Comparison of ENCODE assay signal across 1 cellular context in the genomic region with DNA sequence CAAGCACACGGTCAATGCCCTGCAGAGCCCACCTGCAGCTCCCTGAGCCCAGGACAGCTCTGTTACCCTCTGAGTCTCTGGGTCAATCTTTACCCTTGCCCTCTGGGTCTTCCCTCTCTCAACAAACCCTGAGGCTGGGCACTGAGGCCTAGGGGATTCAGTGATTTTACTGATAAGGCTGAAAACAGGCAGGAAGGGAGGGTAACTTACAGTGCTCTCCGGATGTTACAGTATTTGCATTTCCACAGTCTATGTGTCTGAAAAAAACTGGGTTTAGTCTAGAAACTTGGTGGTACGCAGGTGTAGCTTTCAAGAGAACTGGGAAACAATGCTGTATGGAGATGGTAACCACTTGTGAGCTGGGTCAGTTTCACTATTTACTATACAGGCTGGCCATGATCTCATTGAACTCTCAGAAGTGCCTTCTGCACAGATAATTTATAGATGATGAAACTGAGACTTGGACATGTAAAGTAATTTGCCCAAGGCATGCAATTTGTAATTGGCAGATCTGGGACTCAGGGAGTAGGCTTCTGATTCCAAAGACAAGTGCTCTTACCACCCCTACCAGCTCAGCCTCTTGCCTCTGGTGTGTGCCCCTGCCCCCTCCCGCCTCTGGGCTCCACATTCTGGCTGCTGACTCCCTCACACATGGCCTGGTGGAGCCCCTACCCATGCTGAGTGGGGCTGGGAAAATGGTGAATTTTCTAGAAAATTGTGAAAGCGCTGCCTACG.
TF ChIP-seq lines count a peak whose summit lies in the region.

No MANE protein-coding gene starts in this region.

TF ChIP-seq in K562, 482 proteins besides CTCF, POLR2A, EP300 and RAD21 (continued from another document):
- TF ChIP-seq, protein P1, sequence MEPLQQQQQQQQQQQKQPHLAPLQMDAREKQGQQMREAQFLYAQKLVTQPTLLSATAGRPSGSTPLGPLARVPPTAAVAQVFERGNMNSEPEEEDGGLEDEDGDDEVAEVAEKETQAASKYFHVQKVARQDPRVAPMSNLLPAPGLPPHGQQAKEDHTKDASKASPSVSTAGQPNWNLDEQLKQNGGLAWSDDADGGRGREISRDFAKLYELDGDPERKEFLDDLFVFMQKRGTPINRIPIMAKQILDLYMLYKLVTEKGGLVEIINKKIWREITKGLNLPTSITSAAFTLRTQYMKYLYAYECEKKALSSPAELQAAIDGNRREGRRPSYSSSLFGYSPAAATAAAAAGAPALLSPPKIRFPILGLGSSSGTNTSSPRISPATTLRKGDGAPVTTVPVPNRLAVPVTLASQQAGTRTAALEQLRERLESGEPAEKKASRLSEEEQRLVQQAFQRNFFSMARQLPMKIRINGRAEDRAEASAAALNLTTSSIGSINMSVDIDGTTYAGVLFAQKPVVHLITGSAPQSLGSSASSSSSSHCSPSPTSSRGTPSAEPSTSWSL (CRISPR knock-in tag; IDR thresholded peaks at IDR 0.05; ENCODE audit: borderline replicate concordance) = no peak
- peak; percentile 14 for TF ChIP-seq RBBP5 (IDR thresholded peaks at IDR 0.05; ENCODE audit: borderline replicate concordance, insufficient read depth, low read length, poor library complexity, severe bottlenecking)
- TF ChIP-seq YY1 (IDR thresholded peaks at IDR 0.05; ENCODE audit: borderline replicate concordance in 1 of 3, control insufficient read depth in 1 of 3, extremely low read depth in 1 of 3, insufficient read depth in 3 of 3, insufficient read length in 1 of 3, insufficient replicate concordance in 2 of 3, low read depth in 1 of 3, low read length in 2 of 3) = peak in 1 of 3 experiments; percentile 0
- no peak for TF ChIP-seq CEBPG (CRISPR knock-in tag; IDR thresholded peaks at IDR 0.05)
- 0 out of 4 replicates have a peak, but pooled peaks have one; percentile 9 to 19 for TF ChIP-seq CEBPG (tag; conservative IDR thresholded peaks at IDR 0.05 in 1 of 2, IDR thresholded peaks at IDR 0.05 in 1 of 2)
- TF ChIP-seq, protein P2, sequence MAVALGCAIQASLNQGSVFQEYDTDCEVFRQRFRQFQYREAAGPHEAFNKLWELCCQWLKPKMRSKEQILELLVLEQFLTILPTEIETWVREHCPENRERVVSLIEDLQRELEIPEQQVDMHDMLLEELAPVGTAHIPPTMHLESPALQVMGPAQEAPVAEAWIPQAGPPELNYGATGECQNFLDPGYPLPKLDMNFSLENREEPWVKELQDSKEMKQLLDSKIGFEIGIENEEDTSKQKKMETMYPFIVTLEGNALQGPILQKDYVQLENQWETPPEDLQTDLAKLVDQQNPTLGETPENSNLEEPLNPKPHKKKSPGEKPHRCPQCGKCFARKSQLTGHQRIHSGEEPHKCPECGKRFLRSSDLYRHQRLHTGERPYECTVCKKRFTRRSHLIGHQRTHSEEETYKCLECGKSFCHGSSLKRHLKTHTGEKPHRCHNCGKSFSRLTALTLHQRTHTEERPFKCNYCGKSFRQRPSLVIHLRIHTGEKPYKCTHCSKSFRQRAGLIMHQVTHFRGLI (CRISPR knock-in tag; IDR thresholded peaks at IDR 0.05) = peak; percentile 34; the same call in 1 of the 2 replicates
- no peak for TF ChIP-seq NELFE (IDR thresholded peaks at IDR 0.05; ENCODE audit: insufficient read depth, insufficient read length)
- no peak for TF ChIP-seq NFIC (IDR thresholded peaks at IDR 0.05)
- no peak for TF ChIP-seq POLR3A (IDR thresholded peaks at IDR 0.05; ENCODE audit: borderline replicate concordance, extremely low read depth, insufficient read depth, insufficient read length)
- no peak for TF ChIP-seq GABPB1 (CRISPR knock-in tag; IDR thresholded peaks at IDR 0.05)
- TF ChIP-seq ZNF224 (CRISPR knock-in tag; IDR thresholded peaks at IDR 0.05) = no peak
- TF ChIP-seq ZNF41 (CRISPR knock-in tag; conservative IDR thresholded peaks at IDR 0.05) = peak; percentile 67; the same call in 1 of the 2 replicates
- 0 out of 2 replicates have a peak, but pooled peaks have one; percentile 6 for TF ChIP-seq ZNF384 (IDR thresholded peaks at IDR 0.05; ENCODE audit: low read depth, low read length)
- TF ChIP-seq SIRT6 (IDR thresholded peaks at IDR 0.05; ENCODE audit: low read depth, low read length) = no peak
- TF ChIP-seq ELF2 (CRISPR knock-in tag; IDR thresholded peaks at IDR 0.05) = peak; percentile 48; the same call in 1 of the 2 replicates
- no peak; the same call in 1 of the 2 replicates for TF ChIP-seq DPF2 (IDR thresholded peaks at IDR 0.05)
- TF ChIP-seq ZNF316 (IDR thresholded peaks at IDR 0.05) = no peak
- TF ChIP-seq, protein P3, sequence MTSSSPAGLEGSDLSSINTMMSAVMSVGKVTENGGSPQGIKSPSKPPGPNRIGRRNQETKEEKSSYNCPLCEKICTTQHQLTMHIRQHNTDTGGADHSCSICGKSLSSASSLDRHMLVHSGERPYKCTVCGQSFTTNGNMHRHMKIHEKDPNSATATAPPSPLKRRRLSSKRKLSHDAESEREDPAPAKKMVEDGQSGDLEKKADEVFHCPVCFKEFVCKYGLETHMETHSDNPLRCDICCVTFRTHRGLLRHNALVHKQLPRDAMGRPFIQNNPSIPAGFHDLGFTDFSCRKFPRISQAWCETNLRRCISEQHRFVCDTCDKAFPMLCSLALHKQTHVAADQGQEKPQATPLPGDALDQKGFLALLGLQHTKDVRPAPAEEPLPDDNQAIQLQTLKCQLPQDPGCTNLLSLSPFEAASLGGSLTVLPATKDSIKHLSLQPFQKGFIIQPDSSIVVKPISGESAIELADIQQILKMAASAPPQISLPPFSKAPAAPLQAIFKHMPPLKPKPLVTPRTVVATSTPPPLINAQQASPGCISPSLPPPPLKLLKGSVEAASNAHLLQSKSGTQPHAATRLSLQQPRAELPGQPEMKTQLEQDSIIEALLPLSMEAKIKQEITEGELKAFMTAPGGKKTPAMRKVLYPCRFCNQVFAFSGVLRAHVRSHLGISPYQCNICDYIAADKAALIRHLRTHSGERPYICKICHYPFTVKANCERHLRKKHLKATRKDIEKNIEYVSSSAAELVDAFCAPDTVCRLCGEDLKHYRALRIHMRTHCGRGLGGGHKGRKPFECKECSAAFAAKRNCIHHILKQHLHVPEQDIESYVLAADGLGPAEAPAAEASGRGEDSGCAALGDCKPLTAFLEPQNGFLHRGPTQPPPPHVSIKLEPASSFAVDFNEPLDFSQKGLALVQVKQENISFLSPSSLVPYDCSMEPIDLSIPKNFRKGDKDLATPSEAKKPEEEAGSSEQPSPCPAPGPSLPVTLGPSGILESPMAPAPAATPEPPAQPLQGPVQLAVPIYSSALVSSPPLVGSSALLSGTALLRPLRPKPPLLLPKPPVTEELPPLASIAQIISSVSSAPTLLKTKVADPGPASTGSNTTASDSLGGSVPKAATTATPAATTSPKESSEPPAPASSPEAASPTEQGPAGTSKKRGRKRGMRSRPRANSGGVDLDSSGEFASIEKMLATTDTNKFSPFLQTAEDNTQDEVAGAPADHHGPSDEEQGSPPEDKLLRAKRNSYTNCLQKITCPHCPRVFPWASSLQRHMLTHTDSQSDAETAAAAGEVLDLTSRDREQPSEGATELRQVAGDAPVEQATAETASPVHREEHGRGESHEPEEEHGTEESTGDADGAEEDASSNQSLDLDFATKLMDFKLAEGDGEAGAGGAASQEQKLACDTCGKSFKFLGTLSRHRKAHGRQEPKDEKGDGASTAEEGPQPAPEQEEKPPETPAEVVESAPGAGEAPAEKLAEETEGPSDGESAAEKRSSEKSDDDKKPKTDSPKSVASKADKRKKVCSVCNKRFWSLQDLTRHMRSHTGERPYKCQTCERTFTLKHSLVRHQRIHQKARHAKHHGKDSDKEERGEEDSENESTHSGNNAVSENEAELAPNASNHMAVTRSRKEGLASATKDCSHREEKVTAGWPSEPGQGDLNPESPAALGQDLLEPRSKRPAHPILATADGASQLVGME (CRISPR knock-in tag; IDR thresholded peaks at IDR 0.05) = peak; percentile 82; the same call in 1 of the 2 replicates
- TF ChIP-seq ETV1 (tag; conservative IDR thresholded peaks at IDR 0.05; ENCODE audit: low read depth) = peak; percentile 39; the same call in 1 of the 2 replicates
- TF ChIP-seq, protein P4, sequence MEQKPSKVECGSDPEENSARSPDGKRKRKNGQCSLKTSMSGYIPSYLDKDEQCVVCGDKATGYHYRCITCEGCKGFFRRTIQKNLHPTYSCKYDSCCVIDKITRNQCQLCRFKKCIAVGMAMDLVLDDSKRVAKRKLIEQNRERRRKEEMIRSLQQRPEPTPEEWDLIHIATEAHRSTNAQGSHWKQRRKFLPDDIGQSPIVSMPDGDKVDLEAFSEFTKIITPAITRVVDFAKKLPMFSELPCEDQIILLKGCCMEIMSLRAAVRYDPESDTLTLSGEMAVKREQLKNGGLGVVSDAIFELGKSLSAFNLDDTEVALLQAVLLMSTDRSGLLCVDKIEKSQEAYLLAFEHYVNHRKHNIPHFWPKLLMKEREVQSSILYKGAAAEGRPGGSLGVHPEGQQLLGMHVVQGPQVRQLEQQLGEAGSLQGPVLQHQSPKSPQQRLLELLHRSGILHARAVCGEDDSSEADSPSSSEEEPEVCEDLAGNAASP (IDR thresholded peaks at IDR 0.05) = no peak
- TF ChIP-seq ZNF778 (CRISPR knock-in tag; IDR thresholded peaks at IDR 0.05) = no peak
- TF ChIP-seq GATA2 (CRISPR knock-in tag; IDR thresholded peaks at IDR 0.05) = no peak
